22 cellular contexts compared by ENCODE assay signal in the genomic region with DNA sequence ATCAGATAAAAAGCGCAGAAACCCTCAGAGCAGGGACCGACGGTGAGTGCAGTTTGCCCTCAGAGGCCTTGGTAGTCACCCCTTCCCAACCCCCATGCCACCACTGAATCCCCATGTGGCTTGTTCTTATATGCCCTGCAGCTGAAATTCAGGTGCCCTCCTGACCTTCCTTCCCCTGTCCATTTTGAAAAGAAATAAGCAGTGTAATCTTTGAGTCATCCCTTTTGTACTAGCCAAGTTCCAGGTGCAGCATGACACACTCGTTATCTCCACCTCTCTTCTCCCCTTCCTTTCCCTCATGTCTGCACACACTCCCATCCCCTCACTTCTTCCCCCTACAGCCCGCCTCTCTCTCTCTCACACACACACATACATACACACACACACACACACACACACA. TPM values are rescaled to one million over a fixed set of nuclear protein-coding genes. Genes with fewer than 3 reads are reported as not detected.
DNase-seq lines count a peak whose midpoint lies in the region; ATAC-seq lines count a peak whose summit lies in the region.
"Had no signal": no experiment of that assay in that cellular context is flagged by ENCODE, and none has a peak within 500 bp of the region (broad histone marks: within the 10 kb centered on the region; RNA-seq: fewer than 3 reads in every experiment).

No MANE protein-coding gene starts in this region.

- no peaks in the 10 kb centered on the region for H3K9me3 Mint-ChIP-seq in activated CD8-positive, alpha-beta T cell treated with anti-CD3 and anti-CD28 coated beads, Interleukin-2, amount 10 ng/mL, durations not matched to agents 7 days and 5 days (ENCODE audit: insufficient read depth)
- H3K9me3 Mint-ChIP-seq: activated T-cell treated with anti-CD3 and anti-CD28 coated beads, Interleukin-2, amount 50 U/mL, for 4 hours had no signal

- H3K36me3 Mint-ChIP-seq in activated CD8-positive, alpha-beta T cell treated with anti-CD3 and anti-CD28 coated beads, Interleukin-2, amount 10 ng/mL, durations not matched to agents 7 days and 5 days (ENCODE audit: low read depth), result no peaks in the 10 kb centered on the region
- H3K36me3 Mint-ChIP-seq: WTC11 had no signal

- no peak overlapping the region for H3K4me3 Mint-ChIP-seq in activated CD8-positive, alpha-beta T cell treated with anti-CD3 and anti-CD28 coated beads, Interleukin-2, amount 10 ng/mL, durations not matched to agents 7 days and 5 days
- H3K4me3 Mint-ChIP-seq: activated T-cell treated with anti-CD3 and anti-CD28 coated beads, Interleukin-2, amount 50 U/mL, for 4 hours; WTC11 had no signal

- peaks cover 13% of the 10 kb centered on the region for H3K4me1 Mint-ChIP-seq in activated CD8-positive, alpha-beta T cell treated with anti-CD3 and anti-CD28 coated beads, Interleukin-2, amount 10 ng/mL, durations not matched to agents 7 days and 5 days (ENCODE audit: low read depth)
- H3K4me1 Mint-ChIP-seq: WTC11 had no signal

- ATAC-seq in activated CD8-positive, alpha-beta T cell treated with anti-CD3 and anti-CD28 coated beads, Interleukin-2, amount 10 ng/mL, durations not matched to agents 7 days and 5 days, result no peak
- ATAC-seq: activated T-cell treated with anti-CD3 and anti-CD28 coated beads, Interleukin-2, amount 50 U/mL, for 4 hours; WTC11 had no signal

- CTCF ChIA-PET in activated CD8-positive, alpha-beta T cell treated with anti-CD3 and anti-CD28 coated beads, Interleukin-2, amount 10 ng/mL, durations not matched to agents 7 days and 5 days (lab: Charles Lee), result no interaction called here

- POLR2A ChIA-PET in activated CD8-positive, alpha-beta T cell treated with anti-CD3 and anti-CD28 coated beads, Interleukin-2, amount 10 ng/mL, durations not matched to agents 7 days and 5 days (lab: Charles Lee), result no interaction called here

- peak; percentile 46 for DNase-seq in COLO668 (lab: John Stamatoyannopoulos, UW; ENCODE audit: unreplicated experiment)
- peak; percentile 54 for DNase-seq in HPDE6-E6E7 (ENCODE audit: extremely low spot score)
- peak; percentile 3 for DNase-seq in RPMI7951 (ENCODE audit: low read depth)
- DNase-seq in kidney tubule cell (ENCODE audit: low spot score), result peak; percentile 6
- no peak for DNase-seq in iPS-NIHi11 (ENCODE audit: low spot score)
- no peak for DNase-seq in activated CD8-positive, alpha-beta T cell treated with anti-CD3 and anti-CD28 coated beads, Interleukin-2, amount 10 ng/mL, durations not matched to agents 7 days and 5 days
- DNase-seq in posterior vena cava (ENCODE audit: low spot score), result no peak
- DNase-seq: activated CD4-positive, alpha-beta T cell treated with anti-CD3 and anti-CD28 coated beads, Interleukin-2, amount 50 U/mL, for 48 hours; activated naive CD4-positive, alpha-beta T cell treated with Interleukin-2 at 50 U/mL for 16 hours; activated T-cell treated with anti-CD3 and anti-CD28 coated beads, Interleukin-2, amount 50 U/mL, for 4 hours; AML-193; amniotic stem cell; COR-L47; KG1; mesenchymal stem cell; NCI-H1048; NCI-H2227 treated with DMSO at 0.1 percent for 48 hours; stimulated activated naive CD4-positive, alpha-beta T cell; T1000; testis had no signal

- no peak overlapping the region for H3K27ac Mint-ChIP-seq in activated CD8-positive, alpha-beta T cell treated with anti-CD3 and anti-CD28 coated beads, Interleukin-2, amount 10 ng/mL, durations not matched to agents 7 days and 5 days
- H3K27ac Mint-ChIP-seq: WTC11 had no signal

- intact Hi-C loops in posterior vena cava (cut with DNase I), result no loop called here

- H3K27me3 Mint-ChIP-seq in activated CD8-positive, alpha-beta T cell treated with anti-CD3 and anti-CD28 coated beads, Interleukin-2, amount 10 ng/mL, durations not matched to agents 7 days and 5 days (ENCODE audit: low read depth), result peaks cover 28% of the 10 kb centered on the region

RNA-seq across cellular contexts. Expression of a gene that starts 53.0 kb away (rescaled TPM):
- total RNA-seq in RPMI7951 (2014; rRNA removed; shearing (Covaris generic)), result not detected in 2 replicates
- total RNA-seq in activated CD8-positive, alpha-beta T cell treated with anti-CD3 and anti-CD28 coated beads, Interleukin-2, amount 10 ng/mL, durations not matched to agents 7 days and 5 days, result under 1 TPM; 0.13 TPM
- 10 to 100 TPM; 13.2 to 19.5 TPM for total RNA-seq in posterior vena cava
- total RNA-seq: myocyte had no signal

Comparison
In these comparisons a context has a peak if more than half of its experiments do, and no peak if none do; other contexts are left out.
1. DNase-seq: peak in COLO668 (single experiment), HPDE6-E6E7 (single experiment), RPMI7951 (single experiment) and kidney tubule cell (single experiment); none in iPS-NIHi11 (single experiment), activated CD8-positive, alpha-beta T cell treated with anti-CD3 and anti-CD28 coated beads, Interleukin-2, amount 10 ng/mL, durations not matched to agents 7 days and 5 days (single experiment) and posterior vena cava (single experiment).
2. RNA of a gene that starts 53.0 kb away (total RNA-seq): 13.2 to 19.5 TPM in posterior vena cava; 0.13 TPM in activated CD8-positive, alpha-beta T cell treated with anti-CD3 and anti-CD28 coated beads, Interleukin-2, amount 10 ng/mL, durations not matched to agents 7 days and 5 days and not detected in RPMI7951; every median in the first group is over 10 times any median in the second.